Comparison of ENCODE assay signal across 16 cellular contexts in genomic region chrX:122512561-122513072, GRCh38.
DNase-seq lines count a peak whose midpoint lies in the region; ATAC-seq and TF ChIP-seq lines count a peak whose summit lies in the region.
"Had no signal": no experiment of that assay in that cellular context is flagged by ENCODE, and none has a peak within 500 bp of the region (broad histone marks: within the 10 kb centered on the region; RNA-seq: fewer than 3 reads in every experiment).

No MANE protein-coding gene starts in this region.

- in situ Hi-C loops in KBM-7 (cut with MboI; ENCODE audit: low pct_unique_long_range_greater_than_20kb, low sequenced_read_pairs), result no loop called here

- H3K27me3 Mint-ChIP-seq in activated CD4-positive, alpha-beta memory T cell treated with anti-CD3 and anti-CD28 coated beads for 36 hours, result no peaks in the 10 kb centered on the region

- TF ChIP-seq CTCF in AG10803 (conservative IDR thresholded peaks at IDR 0.05; ENCODE audit: low read length) (no peak), foreskin fibroblast (IDR thresholded peaks at IDR 0.05; ENCODE audit: low read depth, low read length) (no peak)

- no peak for ATAC-seq in GM21786 (IDR thresholded peaks at IDR 0.05; ENCODE audit: unreplicated experiment)
- ATAC-seq: A549 had no signal

- H3K36me3 Mint-ChIP-seq in activated CD4-positive, alpha-beta memory T cell treated with anti-CD3 and anti-CD28 coated beads for 36 hours, result no peaks in the 10 kb centered on the region

- POLR2A ChIA-PET in activated CD4-positive, alpha-beta memory T cell treated with anti-CD3 and anti-CD28 coated beads for 36 hours (lab: Charles Lee), result no interaction called here

- DNase-seq in AG10803 (ENCODE audit: low read depth) (peak; percentile 58), ELR (ENCODE audit: low read depth) (peak; percentile 6), astrocyte of the hippocampus (ENCODE audit: low read depth, low spot score) (peak; percentile 2), foreskin fibroblast (peak; percentile 34 to 61), KBM-7 (no peak), NCI-H510A treated with DMSO at 0.1 percent for 48 hours (lab: John Stamatoyannopoulos, UW) (no peak)
- no peak for DNase-seq in activated CD4-positive, alpha-beta memory T cell treated with anti-CD3 and anti-CD28 coated beads for 36 hours
- DNase-seq: AML-193, COR-L47, H9, NCI-H2029, NCI-H2171, NCI-H774, SHP77 had no signal

- no peak overlapping the region for H3K4me3 ChIP-seq in AG10803 (ENCODE audit: low read length)
- no peak overlapping the region for H3K4me3 ChIP-seq in foreskin fibroblast (ENCODE audit: low read depth in 1 of 2, low read length in 2 of 2)
- H3K4me3 ChIP-seq: A549 had no signal

- H3K4me1 Mint-ChIP-seq in activated CD4-positive, alpha-beta memory T cell treated with anti-CD3 and anti-CD28 coated beads for 36 hours (ENCODE audit: low read depth), result no peaks in the 10 kb centered on the region
- H3K4me1 Mint-ChIP-seq: H9 had no signal

- no peak overlapping the region for H3K27ac Mint-ChIP-seq in activated CD4-positive, alpha-beta memory T cell treated with anti-CD3 and anti-CD28 coated beads for 36 hours

- intact Hi-C loops in activated CD4-positive, alpha-beta memory T cell treated with anti-CD3 and anti-CD28 coated beads for 36 hours (cut with micrococcal nuclease), result no loop called here

- CTCF ChIA-PET in activated CD4-positive, alpha-beta memory T cell treated with anti-CD3 and anti-CD28 coated beads for 36 hours (lab: Charles Lee), result no interaction called here

- H3K9me3 Mint-ChIP-seq in activated CD4-positive, alpha-beta memory T cell treated with anti-CD3 and anti-CD28 coated beads for 36 hours, result no peaks in the 10 kb centered on the region

- H3K4me3 Mint-ChIP-seq in activated CD4-positive, alpha-beta memory T cell treated with anti-CD3 and anti-CD28 coated beads for 36 hours, result no peak overlapping the region
- H3K4me3 Mint-ChIP-seq: H9 had no signal

Comparison
In these comparisons a context has a peak if more than half of its experiments do, and no peak if none do; other contexts are left out.
1. DNase-seq: peak in AG10803 (single experiment), ELR (single experiment), astrocyte of the hippocampus (single experiment) and foreskin fibroblast (2 of 2); none in KBM-7 (single experiment), activated CD4-positive, alpha-beta memory T cell treated with anti-CD3 and anti-CD28 coated beads for 36 hours (single experiment) and NCI-H510A treated with DMSO at 0.1 percent for 48 hours (single experiment).